Comparison of ENCODE assay signal across 11 cellular contexts in genomic region chr1:235022341-235023196, GRCh38.
DNase-seq lines count a peak whose midpoint lies in the region; ATAC-seq, FAIRE-seq and TF ChIP-seq lines count a peak whose summit lies in the region.
"Had no signal": no experiment of that assay in that cellular context is flagged by ENCODE, and none has a peak within 500 bp of the region (broad histone marks: within the 10 kb centered on the region; RNA-seq: fewer than 3 reads in every experiment).

No MANE protein-coding gene starts in this region.

- H3K27ac ChIP-seq in mammary epithelial cell (ENCODE audit: insufficient read depth, low read depth, low read length) (no peak overlapping the region), breast epithelium (no peak overlapping the region), endothelial cell of umbilical vein (ENCODE audit: insufficient read depth, low read depth, low read length) (no peak overlapping the region), vagina (peak overlapping the region; percentile 14)

- H3K9me3 Mint-ChIP-seq in HFFc6, result peaks cover 11% of the 10 kb centered on the region

- H2AFZ ChIP-seq in mammary epithelial cell (ENCODE audit: low read depth, low read length), result no peak overlapping the region
- no peak overlapping the region for H2AFZ ChIP-seq in endothelial cell of umbilical vein (ENCODE audit: low read depth, low read length)

- no peak overlapping the region for H3K4me2 ChIP-seq in mammary epithelial cell (ENCODE audit: insufficient read depth, low read depth, low read length)
- H3K4me2 ChIP-seq in endothelial cell of umbilical vein (ENCODE audit: insufficient read depth, low read length), result no peak overlapping the region

- peaks cover 23% of the 10 kb centered on the region for H3K4me1 ChIP-seq in mammary epithelial cell (ENCODE audit: insufficient read depth, low read length)
- H3K4me1 ChIP-seq in breast epithelium, result no peaks in the 10 kb centered on the region
- H3K4me1 ChIP-seq in endothelial cell of umbilical vein (ENCODE audit: control insufficient read depth, extremely low read depth, insufficient read depth, low read length), result no peaks in the 10 kb centered on the region
- H3K4me1 ChIP-seq in mucosa of descending colon (ENCODE audit: low read depth), result peaks cover 13% of the 10 kb centered on the region
- H3K4me1 ChIP-seq in vagina, result no peaks in the 10 kb centered on the region

- no peak for TF ChIP-seq POLR2A in breast epithelium (IDR thresholded peaks at IDR 0.05)
- TF ChIP-seq POLR2A in endothelial cell of umbilical vein (IDR thresholded peaks at IDR 0.05; ENCODE audit: low read depth, low read length), result no peak
- TF ChIP-seq POLR2A in vagina (IDR thresholded peaks at IDR 0.05), result no peak

- peaks cover 2% of the 10 kb centered on the region for H3K9me3 ChIP-seq in mammary epithelial cell (replicated peaks; ENCODE audit: insufficient read depth, low read length)
- H3K9me3 ChIP-seq in breast epithelium, result peaks cover 0 to 6% of the 10 kb centered on the region in 2 donors
- no peaks in the 10 kb centered on the region for H3K9me3 ChIP-seq in endothelial cell of umbilical vein (replicated peaks; ENCODE audit: control insufficient read depth, insufficient read depth, low read length)
- H3K9me3 ChIP-seq in mucosa of descending colon, result no peaks in the 10 kb centered on the region
- H3K9me3 ChIP-seq in vagina, result no peaks in the 10 kb centered on the region

- H3K36me3 Mint-ChIP-seq in HFFc6 (ENCODE audit: low read depth), result peaks cover 20% of the 10 kb centered on the region

- POLR2A ChIA-PET in endothelial cell of umbilical vein (lab: Charles Lee), result no interaction called here

- TF ChIP-seq CTCF in mammary epithelial cell (conservative IDR thresholded peaks at IDR 0.05 in 1 of 2, IDR thresholded peaks at IDR 0.05 in 1 of 2; ENCODE audit: extremely low read depth in 1 of 2, insufficient read depth in 1 of 2, low read depth in 1 of 2, low read length in 2 of 2) (no peak), breast epithelium (IDR thresholded peaks at IDR 0.05) (no peak), endothelial cell of umbilical vein (IDR thresholded peaks at IDR 0.05; ENCODE audit: extremely low read depth in 1 of 2, insufficient read depth in 1 of 2, low read depth in 1 of 2, low read length in 2 of 2) (no peak), mucosa of descending colon (IDR thresholded peaks at IDR 0.05) (no peak), vagina (IDR thresholded peaks at IDR 0.05) (no peak), HFFc6 (IDR thresholded peaks at IDR 0.05) (no peak)

- H3K27ac Mint-ChIP-seq in HFFc6, result no peak overlapping the region
- H3K27ac Mint-ChIP-seq: B cell had no signal

- peak; percentile 39 for ATAC-seq in mucosa of descending colon
- ATAC-seq: SK-N-SH treated with all-trans-retinoic acid at 6 μM for 48 hours had no signal

- TSS peak; percentile 63 for BruUV-seq in mammary epithelial cell (replicated peaks; lab: Mats Ljungman, UMichigan)
- BruUV-seq in endothelial cell of umbilical vein (replicated peaks; lab: Mats Ljungman, UMichigan), result no TSS peak

- H3K36me3 ChIP-seq in mammary epithelial cell (ENCODE audit: insufficient read depth, low read length) (no peaks in the 10 kb centered on the region), breast epithelium (no peaks in the 10 kb centered on the region), endothelial cell of umbilical vein (ENCODE audit: control insufficient read depth in 2 of 2, extremely low read depth in 1 of 2, insufficient read depth in 2 of 2, low read length in 2 of 2) (no peaks in the 10 kb centered on the region), mucosa of descending colon (ENCODE audit: low read depth) (no peaks in the 10 kb centered on the region), vagina (no peaks in the 10 kb centered on the region)

- H3K4me3 ChIP-seq in mammary epithelial cell (replicated peaks in 1 of 3; ENCODE audit: insufficient read depth in 1 of 3, low read depth in 2 of 3, low read length in 3 of 3) (no peak overlapping the region), breast epithelium (no peak overlapping the region), endothelial cell of umbilical vein (replicated peaks in 1 of 3; ENCODE audit: insufficient read depth in 1 of 3, low read depth in 1 of 3, low read length in 3 of 3) (no peak overlapping the region), mucosa of descending colon (no peak overlapping the region), vagina (no peak overlapping the region)

- peaks cover 36% of the 10 kb centered on the region for H3K4me1 Mint-ChIP-seq in HFFc6 (ENCODE audit: low read depth)

- H3K9me1 ChIP-seq in endothelial cell of umbilical vein (replicated peaks; ENCODE audit: control insufficient read depth, extremely low read depth, insufficient read depth, low read length), result no peaks in the 10 kb centered on the region

- CTCF ChIA-PET in mammary epithelial cell (lab: Charles Lee; ENCODE audit: low non-redundant PET), result no interaction called here
- CTCF ChIA-PET in endothelial cell of umbilical vein (lab: Charles Lee), result interaction anchor here (1.9 kb wide), 1 partner anchor 523 kb away, joined by 4 read pairs; no protein-coding TSS in a partner anchor

- H4K20me1 ChIP-seq in mammary epithelial cell (ENCODE audit: insufficient read depth, low read length), result no peaks in the 10 kb centered on the region
- no peaks in the 10 kb centered on the region for H4K20me1 ChIP-seq in endothelial cell of umbilical vein (replicated peaks; ENCODE audit: control insufficient read depth, extremely low read depth, insufficient read depth, low read length)

- DNase-seq in mammary epithelial cell (no peak), breast epithelium (ENCODE audit: low spot score in 2 of 2) (no peak), endothelial cell of umbilical vein (ENCODE audit: low read depth, low spot score) (peak; percentile 57), mucosa of descending colon (no peak), vagina (ENCODE audit: extremely low spot score in 2 of 2) (no peak), HFFc6 (no peak), iPS-NIHi7 (ENCODE audit: extremely low spot score) (no peak), G401 (ENCODE audit: low spot score) (no peak)
- DNase-seq: NCI-H226 had no signal

- H3K79me2 ChIP-seq in mammary epithelial cell (ENCODE audit: insufficient read depth, low read length), result no peaks in the 10 kb centered on the region
- no peaks in the 10 kb centered on the region for H3K79me2 ChIP-seq in endothelial cell of umbilical vein (ENCODE audit: control insufficient read depth, insufficient read depth, low read length)

- in situ Hi-C loops in mammary epithelial cell (cut with MboI; ENCODE audit: low sequenced_read_pairs in 2 of 2), result no loop called here
- in situ Hi-C loops in G401 (cut with HindIII; ENCODE audit: low sequenced_read_pairs), result no loop called here

- whole genome bisulfite sequencing in mammary epithelial cell (ENCODE audit: low coverage, missing lambda C conversion rate), result 86% methylated on average over 15 of the region's 16 CpGs

- H3K9ac ChIP-seq in mammary epithelial cell (ENCODE audit: insufficient read depth, low read length) (no peak overlapping the region), endothelial cell of umbilical vein (replicated peaks; ENCODE audit: extremely low read depth, insufficient read depth, low read length) (no peak overlapping the region)

- peak; percentile 47 for FAIRE-seq in endothelial cell of umbilical vein (lab: Jason Lieb, UNC)

- dilution Hi-C loops in mammary epithelial cell (cut with HindIII; ENCODE audit: low sequenced_read_pairs) (no loop called here), endothelial cell of umbilical vein (cut with MboI; ENCODE audit: extremely low pct_ligation_motif_present, low sequenced_read_pairs) (no loop called here)

- peaks cover 2% of the 10 kb centered on the region for H3K27me3 Mint-ChIP-seq in HFFc6 (ENCODE audit: insufficient read depth)
- H3K27me3 Mint-ChIP-seq: B cell had no signal

- intact Hi-C loops in mammary epithelial cell (cut with micrococcal nuclease) (no loop called here), breast epithelium (cut with DNase I; ENCODE audit: low total_unique reads) (loop anchor here (2.0 kb wide), 1 partner anchor 40 kb away; no protein-coding TSS in a partner anchor), endothelial cell of umbilical vein (cut with micrococcal nuclease) (no loop called here), mucosa of descending colon (cut with DNase I, micrococcal nuclease) (no loop called here), vagina (cut with DNase I) (no loop called here)

- H3K4me3 Mint-ChIP-seq in HFFc6, result no peak overlapping the region
- H3K4me3 Mint-ChIP-seq: B cell had no signal

- H3K27me3 ChIP-seq in mammary epithelial cell (ENCODE audit: insufficient read depth, low read length) (no peaks in the 10 kb centered on the region), breast epithelium (no peaks in the 10 kb centered on the region), endothelial cell of umbilical vein (ENCODE audit: control insufficient read depth in 2 of 2, insufficient read depth in 2 of 2, low read length in 2 of 2) (no peaks in the 10 kb centered on the region), vagina (no peaks in the 10 kb centered on the region)

TF ChIP-seq in endothelial cell of umbilical vein, 7 proteins besides CTCF, POLR2A, EP300 and RAD21:
- TF ChIP-seq GATA2 (IDR thresholded peaks at IDR 0.05; ENCODE audit: insufficient read depth, insufficient read length, low read depth, low read length), result no peak
